9 cellular contexts compared by ENCODE assay signal in the genomic region with DNA sequence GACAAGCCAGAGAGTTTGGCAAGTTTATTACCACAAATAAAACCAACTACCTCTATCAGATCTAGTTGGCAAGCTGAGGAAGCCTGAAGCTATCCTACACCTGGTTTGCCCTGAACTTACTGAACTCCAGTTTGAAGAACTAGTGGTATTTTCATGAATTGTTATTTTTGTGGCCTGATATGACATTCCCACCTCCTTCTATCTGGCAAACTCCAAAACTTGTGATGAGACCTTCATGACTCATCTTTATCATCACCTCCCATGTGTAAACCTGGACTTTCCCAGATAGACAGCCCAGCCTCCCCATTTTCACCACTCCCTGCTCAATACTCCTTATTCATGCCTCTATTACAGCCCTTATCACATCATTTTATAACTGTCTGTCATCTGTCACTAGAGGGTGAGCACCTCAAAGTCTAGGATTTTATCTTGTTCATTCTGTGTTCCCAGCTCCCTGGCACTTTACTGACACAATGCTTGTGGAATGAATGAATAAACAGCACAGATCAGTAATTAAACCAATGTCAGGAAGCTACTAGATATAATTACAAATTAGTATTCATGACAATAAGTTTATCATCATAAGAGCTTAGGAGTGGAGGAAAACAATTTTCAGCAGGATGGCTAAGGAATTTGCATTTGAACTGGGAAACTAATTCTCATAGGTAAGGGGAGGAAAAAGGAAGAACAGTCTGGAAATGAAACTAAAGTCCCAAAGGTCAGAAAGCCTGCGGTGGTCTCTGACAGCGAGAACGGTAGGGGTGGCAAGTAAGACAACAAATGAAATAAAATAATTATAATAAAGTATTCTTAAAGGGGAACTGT. TPM values are rescaled to one million over a fixed set of nuclear protein-coding genes. Genes with fewer than 3 reads are reported as not detected.
DNase-seq lines count a peak whose midpoint lies in the region; ATAC-seq and FAIRE-seq lines count a peak whose summit lies in the region.
"Had no signal": no experiment of that assay in that cellular context is flagged by ENCODE, and none has a peak within 500 bp of the region (broad histone marks: within the 10 kb centered on the region; RNA-seq: fewer than 3 reads in every experiment).

No MANE protein-coding gene starts in this region.

- H3K4ac ChIP-seq in mesenchymal stem cell (ENCODE audit: low read depth in 1 of 2, low read length in 2 of 2) = no peak overlapping the region

- H3K4me2 ChIP-seq in mesenchymal stem cell (ENCODE audit: low read length, poor library complexity, severe bottlenecking) = no peak overlapping the region

- no peak overlapping the region for H3K18ac ChIP-seq in mesenchymal stem cell (ENCODE audit: low read depth in 1 of 2, low read length in 2 of 2)

- no peak overlapping the region for H4K91ac ChIP-seq in mesenchymal stem cell (ENCODE audit: low read length)

- H3K14ac ChIP-seq in mesenchymal stem cell (ENCODE audit: low read length in 2 of 2) = no peak overlapping the region

- no peaks in the 10 kb centered on the region for H3K79me1 ChIP-seq in mesenchymal stem cell (replicated peaks; ENCODE audit: low read length, poor library complexity, severe bottlenecking)

- no peak overlapping the region for H3K23ac ChIP-seq in mesenchymal stem cell (ENCODE audit: low read length in 2 of 2)

- H3K27me3 ChIP-seq in mesenchymal stem cell (ENCODE audit: control insufficient read depth in 1 of 2, insufficient read depth in 1 of 2, low read length in 2 of 2) = peaks cover 0 to 4% of the 10 kb centered on the region in 2 experiments
- H3K27me3 ChIP-seq: testis had no signal

- DNase-seq in CD1c-positive myeloid dendritic cell (ENCODE audit: extremely low spot score) (peak; percentile 40), HT1080 (ENCODE audit: low read depth) (peak; percentile 56), amniotic epithelial cell (ENCODE audit: low read depth) (peak; percentile 77), mesenchymal stem cell (peak; percentile 87), NCI-H1694 treated with DMSO at 0.1 percent for 48 hours (lab: John Stamatoyannopoulos, UW) (no peak), HTR-8/SVneo (ENCODE audit: insufficient read length, low spot score) (no peak), NCI-H82 treated with DMSO at 0.1 percent for 48 hours (lab: John Stamatoyannopoulos, UW; ENCODE audit: unreplicated experiment) (no peak)

- H3K27ac ChIP-seq in mesenchymal stem cell (ENCODE audit: low read length, poor library complexity, severe bottlenecking) = no peak overlapping the region
- H3K27ac ChIP-seq: testis had no signal

- H3K9me3 ChIP-seq in mesenchymal stem cell (ENCODE audit: control insufficient read depth, low read length) = no peaks in the 10 kb centered on the region
- H3K9me3 ChIP-seq: testis had no signal

- no peaks in the 10 kb centered on the region for H3K36me3 ChIP-seq in mesenchymal stem cell (ENCODE audit: control insufficient read depth in 1 of 2, insufficient read depth in 2 of 2, low read depth in 1 of 2, low read length in 2 of 2)

- peaks cover 2% of the 10 kb centered on the region for H3K4me1 ChIP-seq in mesenchymal stem cell (ENCODE audit: control insufficient read depth, insufficient read depth, low read depth, low read length)
- H3K4me1 ChIP-seq: testis had no signal

- no peak overlapping the region for H2BK15ac ChIP-seq in mesenchymal stem cell (ENCODE audit: low read depth, poor library complexity, severe bottlenecking)

- H2BK5ac ChIP-seq in mesenchymal stem cell (ENCODE audit: low read depth, low read length, poor library complexity, severe bottlenecking) = no peak overlapping the region

- no peak overlapping the region for H4K8ac ChIP-seq in mesenchymal stem cell (ENCODE audit: low read length)

- peak overlapping the region in 1 of 2 experiments; percentile 22 for H3K4me3 ChIP-seq in mesenchymal stem cell (ENCODE audit: insufficient read depth in 1 of 2, low read depth in 1 of 2, low read length in 2 of 2)
- H3K4me3 ChIP-seq: testis had no signal

- no peak overlapping the region for H2AFZ ChIP-seq in mesenchymal stem cell (ENCODE audit: low read depth, low read length)

- no peak overlapping the region for H2AK5ac ChIP-seq in mesenchymal stem cell (ENCODE audit: low read length, severe bottlenecking)

- H2BK120ac ChIP-seq in mesenchymal stem cell (ENCODE audit: low read depth, low read length) = no peak overlapping the region

- H3K9ac ChIP-seq in mesenchymal stem cell (ENCODE audit: low read length) = peak overlapping the region; percentile 80

- no CpG with 5 or more reads among the region's 3 CpGs for WGBS in mesenchymal stem cell

- no peak overlapping the region for H2BK12ac ChIP-seq in mesenchymal stem cell (ENCODE audit: low read length in 2 of 2)

- ATAC-seq in HG03139 (IDR thresholded peaks at IDR 0.05; ENCODE audit: unreplicated experiment) = no peak

- FAIRE-seq in HTR-8/SVneo (lab: Jason Lieb, UNC) = no peak

RNA-seq across cellular contexts. Expression of a gene that starts 13.2 kb away (rescaled TPM):
- total RNA-seq in HT1080 (2014; rRNA removed; shearing (Covaris generic)) = 0.97 and 1.4 TPM in 2 replicates
- 0.97 and 2.0 TPM in 2 replicates for polyA plus RNA-seq in HT1080 (2015; cell fraction: cytosol; rRNA removed)
- 10.5 and 12.6 TPM in 2 replicates for polyA plus RNA-seq in HT1080 (2015; cell fraction: nucleus; rRNA removed)
- 4.2 TPM for polyA plus RNA-seq in mesenchymal stem cell (2013, experiment 1 of 2)
- 3.7 TPM for polyA plus RNA-seq in mesenchymal stem cell (2013, experiment 2 of 2)

RNA-seq across cellular contexts. Expression of a gene that starts 34.9 kb away (rescaled TPM):
- total RNA-seq in HT1080 (2014; rRNA removed; shearing (Covaris generic)) = 7.2 and 9.8 TPM in 2 replicates
- polyA plus RNA-seq in HT1080 (2015; cell fraction: cytosol; rRNA removed) = 5.1 and 6.9 TPM in 2 replicates
- 28.8 and 31.4 TPM in 2 replicates for polyA plus RNA-seq in HT1080 (2015; cell fraction: nucleus; rRNA removed)
- 10.1 TPM for polyA plus RNA-seq in mesenchymal stem cell (2013, experiment 1 of 2)
- polyA plus RNA-seq in mesenchymal stem cell (2013, experiment 2 of 2) = 10.4 TPM

RNA-seq across cellular contexts. Expression of a gene that starts 35.2 kb away (rescaled TPM):
- total RNA-seq in HT1080 (2014; rRNA removed; shearing (Covaris generic)) = 56.9 and 70.2 TPM in 2 replicates
- polyA plus RNA-seq in HT1080 (2015; cell fraction: cytosol; rRNA removed) = 45.1 and 46.9 TPM in 2 replicates
- 83.6 and 87.0 TPM in 2 replicates for polyA plus RNA-seq in HT1080 (2015; cell fraction: nucleus; rRNA removed)
- 18.0 TPM for polyA plus RNA-seq in mesenchymal stem cell (2013, experiment 1 of 2)
- 17.2 TPM for polyA plus RNA-seq in mesenchymal stem cell (2013, experiment 2 of 2)

Comparison
In these comparisons a context has a peak if more than half of its experiments do, and no peak if none do; other contexts are left out.
1. DNase-seq: peak in CD1c-positive myeloid dendritic cell (single experiment), HT1080 (single experiment), amniotic epithelial cell (single experiment) and mesenchymal stem cell (single experiment); none in NCI-H1694 treated with DMSO at 0.1 percent for 48 hours (single experiment), HTR-8/SVneo (single experiment) and NCI-H82 treated with DMSO at 0.1 percent for 48 hours (single experiment).